ENCODE assay signal across 12 cellular contexts in genomic region chr10:23338155-23338828, GRCh38. TPM values are rescaled to one million over a fixed set of nuclear protein-coding genes. Genes with fewer than 3 reads are reported as not detected.
DNase-seq lines count a peak whose midpoint lies in the region; ATAC-seq and TF ChIP-seq lines count a peak whose summit lies in the region.
"Had no signal": no experiment of that assay in that cellular context is flagged by ENCODE, and none has a peak within 500 bp of the region (broad histone marks: within the 10 kb centered on the region; RNA-seq: fewer than 3 reads in every experiment).

No MANE protein-coding gene starts in this region.

- DNase-seq in GM12865 (ENCODE audit: low read depth) (no peak), HuH-7 (ENCODE audit: low spot score) (peak; percentile 83), cardiac fibroblast (ENCODE audit: low read depth in 2 of 2) (peak; percentile 25 to 52), neural progenitor cell (ENCODE audit: low spot score) (peak; percentile 31), amygdala (lab: John Stamatoyannopoulos, UW) (no peak)
- no peak for DNase-seq in activated effector memory CD4-positive, alpha-beta T cell treated with Interleukin-2 at 50 U/mL for 16 hours
- DNase-seq: activated naive CD4-positive, alpha-beta T cell; effector CD4-positive, alpha-beta T cell; stimulated activated naive CD8-positive, alpha-beta T cell treated with anti-CD3 and anti-CD28 coated beads, Interleukin-15, Interleukin-2, amounts not matched to agents 100 U/mL and 50 U/mL, for 24 hours had no signal

- H3K36me3 ChIP-seq in neural progenitor cell: no peaks in the 10 kb centered on the region

- TF ChIP-seq CTCF in GM12865 (IDR thresholded peaks at IDR 0.05; ENCODE audit: insufficient read depth, low read depth, low read length, missing control alignments) (peak; percentile 1), cardiac fibroblast (IDR thresholded peaks at IDR 0.05; ENCODE audit: low read depth, low read length) (no peak), neural progenitor cell (IDR thresholded peaks at IDR 0.05) (peak; percentile 36)

- H3K27me3 ChIP-seq in neural progenitor cell: peaks cover 12% of the 10 kb centered on the region

- H3K4me3 ChIP-seq in GM12865 (ENCODE audit: low read depth, low read length) (no peak overlapping the region), cardiac fibroblast (replicated peaks in 1 of 2; ENCODE audit: low read depth in 2 of 2, low read length in 2 of 2) (no peak overlapping the region), neural progenitor cell (no peak overlapping the region)

- H3K4me1 ChIP-seq in neural progenitor cell: no peaks in the 10 kb centered on the region

- no peaks in the 10 kb centered on the region for H4K20me1 ChIP-seq in neural progenitor cell (ENCODE audit: low read depth)

- H3K4me1 Mint-ChIP-seq in neural progenitor cell: peaks cover 36% of the 10 kb centered on the region

- H3K9ac ChIP-seq in neural progenitor cell: no peak overlapping the region

- peaks cover 2% of the 10 kb centered on the region for H3K27me3 Mint-ChIP-seq in neural progenitor cell (ENCODE audit: insufficient read depth, low read depth)

- no peak overlapping the region for H3K27ac ChIP-seq in neural progenitor cell

- H3K27ac Mint-ChIP-seq in neural progenitor cell: no peak overlapping the region
- H3K27ac Mint-ChIP-seq: nephron had no signal

- no peaks in the 10 kb centered on the region for H3K36me3 Mint-ChIP-seq in neural progenitor cell

- H3K9me3 Mint-ChIP-seq in neural progenitor cell: no peaks in the 10 kb centered on the region
- H3K9me3 Mint-ChIP-seq: nephron had no signal

- no peak overlapping the region for H3K4me2 ChIP-seq in neural progenitor cell

- no peak overlapping the region for H2AFZ ChIP-seq in neural progenitor cell (replicated peaks)

- H3K9me3 ChIP-seq in neural progenitor cell (ENCODE audit: low read depth): no peaks in the 10 kb centered on the region

- H3F3A ChIP-seq in neural progenitor cell (ENCODE audit: low read depth): peaks cover 1% of the 10 kb centered on the region

- H3K79me2 ChIP-seq in neural progenitor cell (ENCODE audit: low read depth): no peaks in the 10 kb centered on the region

- ATAC-seq in HG03457 (IDR thresholded peaks at IDR 0.05; ENCODE audit: unreplicated experiment): no peak
- ATAC-seq: Right ventricle myocardium inferior had no signal

- H3K4me3 Mint-ChIP-seq in neural progenitor cell: no peak overlapping the region
- H3K4me3 Mint-ChIP-seq: nephron had no signal

RNA-seq across cellular contexts. Expression of gene C10orf67, which starts 6.3 kb away (rescaled TPM):
- not detected in 2 replicates for total RNA-seq in neural progenitor cell (ENCODE audit: low replicate concordance)

Comparison
In these comparisons a context has a peak if more than half of its experiments do, and no peak if none do; other contexts are left out.
1. DNase-seq: peak in HuH-7 (single experiment), cardiac fibroblast (2 of 2) and neural progenitor cell (single experiment); none in GM12865 (single experiment), activated effector memory CD4-positive, alpha-beta T cell treated with Interleukin-2 at 50 U/mL for 16 hours (single experiment) and amygdala (0 of 56).